ENCODE assay signal across 1 cellular context in the genomic region with DNA sequence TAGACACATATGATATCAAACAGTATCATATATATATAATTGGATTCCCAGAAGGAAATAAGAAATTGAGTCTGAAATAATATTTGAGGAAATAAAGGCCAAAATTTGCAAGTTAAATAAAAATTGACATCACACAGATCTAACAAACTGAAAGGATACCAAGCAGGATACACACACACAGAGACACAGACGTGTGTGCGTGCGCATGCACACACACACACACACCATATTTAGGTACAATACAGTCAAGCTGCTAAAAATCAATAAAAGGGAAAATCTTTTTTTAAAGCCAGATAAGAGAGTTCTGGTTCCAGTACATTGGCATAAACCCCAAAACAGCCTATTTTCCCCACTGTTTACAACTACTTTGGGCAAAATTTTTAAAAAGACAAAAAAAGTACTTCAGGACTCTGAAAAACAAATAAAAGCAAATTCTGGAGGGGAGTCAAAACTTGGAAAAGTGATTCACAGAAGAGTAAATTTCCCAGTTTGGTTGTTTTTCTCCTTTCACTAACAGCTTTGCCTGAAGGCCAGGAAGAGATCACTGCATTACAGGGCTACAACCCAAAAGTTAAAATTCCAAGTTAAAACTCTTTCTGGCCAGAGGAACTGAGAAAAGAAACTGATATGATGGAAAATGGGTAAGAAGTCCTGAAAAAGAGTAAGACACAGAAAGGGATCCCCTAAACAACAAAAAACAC.
TF ChIP-seq lines count a peak whose summit lies in the region.

No MANE protein-coding gene starts in this region.

TF ChIP-seq in IMR-90, 13 proteins besides CTCF, POLR2A, EP300 and RAD21 (continued from another document):
- TF ChIP-seq MAFK (IDR thresholded peaks at IDR 0.05; ENCODE audit: low read depth, low read length) = no peak
